Comparison of ENCODE assay signal across 8 cellular contexts in the genomic region with DNA sequence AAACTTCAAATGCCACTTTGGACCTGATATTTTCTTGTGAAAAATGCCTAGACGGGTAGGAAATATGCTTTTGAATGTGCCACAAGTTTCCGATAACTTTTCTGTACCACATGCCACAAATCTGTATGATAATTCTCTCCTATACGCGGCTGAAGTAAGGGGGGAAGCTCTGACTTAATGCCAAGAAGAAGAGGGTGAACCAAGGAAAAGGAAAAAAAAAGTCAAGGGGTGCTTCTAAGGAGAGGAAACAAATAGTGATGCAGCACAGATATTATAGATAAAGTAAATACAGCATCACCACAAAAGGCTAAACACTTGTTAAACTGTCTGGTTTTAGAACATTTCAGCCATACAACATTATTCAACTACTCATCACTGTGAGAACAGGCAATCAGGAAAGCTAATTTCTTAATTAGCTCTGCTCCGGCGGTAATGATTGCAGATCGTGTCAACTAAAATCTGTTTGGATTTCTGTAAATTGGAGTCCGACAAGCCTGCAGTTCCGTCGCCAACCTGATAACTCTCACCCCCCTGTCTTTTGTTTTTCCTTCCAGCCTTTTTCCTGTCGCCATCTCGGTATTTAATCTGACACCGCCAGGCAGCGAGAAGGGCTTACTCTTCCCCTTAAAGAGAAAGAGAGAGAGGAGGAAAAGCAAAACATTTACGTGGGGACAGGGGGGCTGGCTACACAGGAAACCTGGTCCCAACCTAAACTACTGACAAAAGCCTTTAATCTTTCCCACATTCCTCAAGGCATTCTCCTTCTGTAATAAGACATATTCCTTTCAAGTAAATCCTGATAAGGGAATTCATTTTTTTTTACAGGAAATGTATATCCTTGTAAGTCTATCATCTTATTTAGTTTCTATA.
DNase-seq lines count a peak whose midpoint lies in the region; ATAC-seq, FAIRE-seq and TF ChIP-seq lines count a peak whose summit lies in the region.

No MANE protein-coding gene starts in this region.

- H3K27ac Mint-ChIP-seq in activated CD4-positive, alpha-beta memory T cell treated with anti-CD3 and anti-CD28 coated beads, Interleukin-2, amount 10 ng/mL, durations not matched to agents 7 days and 5 days: no peak overlapping the region
- no peak overlapping the region for H3K27ac Mint-ChIP-seq in activated CD4-positive, alpha-beta memory T cell treated with anti-CD3 and anti-CD28 coated beads for 36 hours

- TF ChIP-seq EP300 in HepG2 (IDR thresholded peaks at IDR 0.05; ENCODE audit: low read depth in 2 of 2, low read length in 2 of 2) (no peak), HepG2 (CRISPR knock-in tag; IDR thresholded peaks at IDR 0.05; ENCODE audit: borderline replicate concordance) (no peak), upper lobe of left lung (IDR thresholded peaks at IDR 0.05) (no peak)

- H3K4me1 ChIP-seq in ascending aorta (peaks cover 11 to 64% of the 10 kb centered on the region in 2 donors), HepG2 (ENCODE audit: insufficient read depth, low read length) (no peaks in the 10 kb centered on the region), upper lobe of left lung (peaks cover 31 to 66% (median 54%) of the 10 kb centered on the region in 4 donors)

- POLR2A ChIA-PET in activated CD4-positive, alpha-beta memory T cell treated with anti-CD3 and anti-CD28 coated beads, Interleukin-2, amount 10 ng/mL, durations not matched to agents 7 days and 5 days (lab: Charles Lee): no interaction called here
- POLR2A ChIA-PET in activated CD4-positive, alpha-beta memory T cell treated with anti-CD3 and anti-CD28 coated beads for 36 hours (lab: Charles Lee): no interaction called here
- POLR2A ChIA-PET in HepG2 (lab: Yijun Ruan, JAX): no interaction called here

- H2AFZ ChIP-seq in HepG2 (ENCODE audit: low read length): no peak overlapping the region

- in situ Hi-C loops in HepG2 (cut with HindIII; ENCODE audit: extremely low pct_ligation_motif_present, low pct_unique_long_range_greater_than_20kb): no loop called here

- no peaks in the 10 kb centered on the region for H3K36me3 Mint-ChIP-seq in activated CD4-positive, alpha-beta memory T cell treated with anti-CD3 and anti-CD28 coated beads, Interleukin-2, amount 10 ng/mL, durations not matched to agents 7 days and 5 days (ENCODE audit: low read depth)
- H3K36me3 Mint-ChIP-seq in activated CD4-positive, alpha-beta memory T cell treated with anti-CD3 and anti-CD28 coated beads for 36 hours: no peaks in the 10 kb centered on the region

- peak overlapping the region; percentile 3 for H3K4me3 Mint-ChIP-seq in activated CD4-positive, alpha-beta memory T cell treated with anti-CD3 and anti-CD28 coated beads, Interleukin-2, amount 10 ng/mL, durations not matched to agents 7 days and 5 days
- no peak overlapping the region for H3K4me3 Mint-ChIP-seq in activated CD4-positive, alpha-beta memory T cell treated with anti-CD3 and anti-CD28 coated beads for 36 hours

- TF ChIP-seq RAD21 in HepG2 (CRISPR knock-in tag; IDR thresholded peaks at IDR 0.05): no peak

- FAIRE-seq in HepG2 (lab: Jason Lieb, UNC): no peak

- DNase-seq in activated CD4-positive, alpha-beta memory T cell treated with anti-CD3 and anti-CD28 coated beads, Interleukin-2, amount 10 ng/mL, durations not matched to agents 7 days and 5 days: no peak
- no peak for DNase-seq in activated CD4-positive, alpha-beta memory T cell treated with anti-CD3 and anti-CD28 coated beads for 36 hours
- DNase-seq in ascending aorta (ENCODE audit: low spot score in 2 of 2) (no peak), HepG2 (ENCODE audit: low spot score) (no peak), upper lobe of left lung (no peak), hypothalamus (lab: John Stamatoyannopoulos, UW) (no peak)

- TF ChIP-seq POLR2A in HepG2 (IDR thresholded peaks at IDR 0.05; ENCODE audit: insufficient read depth in 1 of 2, low read depth in 2 of 2, low read length in 2 of 2) (no peak), upper lobe of left lung (IDR thresholded peaks at IDR 0.05) (no peak)

- 13% methylated on average over 15 of the region's 15 CpGs for WGBS in HepG2 (ENCODE audit: low lambda C conversion rate)
- 27 to 30% methylated on average over 15 of the region's 15 CpGs for WGBS in upper lobe of left lung, 2 donors

- H3K9me3 ChIP-seq in ascending aorta (no peaks in the 10 kb centered on the region), HepG2 (ENCODE audit: low read length) (no peaks in the 10 kb centered on the region), upper lobe of left lung (no peaks in the 10 kb centered on the region)

- H3K4me3 ChIP-seq in ascending aorta (peak overlapping the region; percentile 38 to 60), HepG2 (replicated peaks in 1 of 3; ENCODE audit: insufficient read depth in 1 of 3, low read depth in 2 of 3, low read length in 3 of 3) (no peak overlapping the region), upper lobe of left lung (peak overlapping the region in 2 of 4 donors; percentile 2 to 8)

- H4K20me1 ChIP-seq in HepG2 (ENCODE audit: insufficient read depth, low read length): no peaks in the 10 kb centered on the region

- BruUV-seq in HepG2 (replicated peaks; lab: Mats Ljungman, UMichigan): no TSS peak

- H3K9me3 Mint-ChIP-seq in activated CD4-positive, alpha-beta memory T cell treated with anti-CD3 and anti-CD28 coated beads, Interleukin-2, amount 10 ng/mL, durations not matched to agents 7 days and 5 days: no peaks in the 10 kb centered on the region
- no peaks in the 10 kb centered on the region for H3K9me3 Mint-ChIP-seq in activated CD4-positive, alpha-beta memory T cell treated with anti-CD3 and anti-CD28 coated beads for 36 hours

- H3K27me3 ChIP-seq in ascending aorta: no peaks in the 10 kb centered on the region
- peaks cover 0 to 25% of the 10 kb centered on the region in 2 experiments; a peak in 2 of 5 replicates for H3K27me3 ChIP-seq in HepG2 (ENCODE audit: control insufficient read depth in 1 of 2, insufficient read depth in 2 of 2, low read length in 2 of 2)
- H3K27me3 ChIP-seq in upper lobe of left lung: no peaks in the 10 kb centered on the region

- no peak overlapping the region for H3K9ac ChIP-seq in HepG2 (ENCODE audit: insufficient read depth, low read depth, low read length)

- peak in 1 of 3 experiments; percentile 12 for TF ChIP-seq CTCF in ascending aorta (IDR thresholded peaks at IDR 0.05)
- no peak for TF ChIP-seq CTCF in HepG2 (CRISPR knock-in tag; IDR thresholded peaks at IDR 0.05)
- peak in 1 of 6 experiments; percentile 17 for TF ChIP-seq CTCF in upper lobe of left lung (IDR thresholded peaks at IDR 0.05)

- ATAC-seq in HepG2: peak; percentile 48; the same call in 2 of the 3 replicates
- ATAC-seq in upper lobe of left lung (ENCODE audit: low FRiP score in 2 of 2): no peak
- no peak for ATAC-seq in HG03175 (IDR thresholded peaks at IDR 0.05; ENCODE audit: unreplicated experiment)
- no peak for ATAC-seq in GM19035 (IDR thresholded peaks at IDR 0.05; ENCODE audit: unreplicated experiment)

- no peaks in the 10 kb centered on the region for H3K79me2 ChIP-seq in HepG2 (ENCODE audit: insufficient read depth, low read length)

- CTCF ChIA-PET in activated CD4-positive, alpha-beta memory T cell treated with anti-CD3 and anti-CD28 coated beads, Interleukin-2, amount 10 ng/mL, durations not matched to agents 7 days and 5 days (lab: Charles Lee): no interaction called here
- CTCF ChIA-PET in activated CD4-positive, alpha-beta memory T cell treated with anti-CD3 and anti-CD28 coated beads for 36 hours (lab: Charles Lee): no interaction called here
- CTCF ChIA-PET in HepG2 (lab: Yijun Ruan, JAX; ENCODE audit: low intra/inter-chr PET ratio, low total read pairs): no interaction called here

- no peaks in the 10 kb centered on the region for H3K27me3 Mint-ChIP-seq in activated CD4-positive, alpha-beta memory T cell treated with anti-CD3 and anti-CD28 coated beads, Interleukin-2, amount 10 ng/mL, durations not matched to agents 7 days and 5 days
- peaks cover 13% of the 10 kb centered on the region for H3K27me3 Mint-ChIP-seq in activated CD4-positive, alpha-beta memory T cell treated with anti-CD3 and anti-CD28 coated beads for 36 hours

- H3K36me3 ChIP-seq in ascending aorta (no peaks in the 10 kb centered on the region), HepG2 (replicated peaks in 1 of 2; ENCODE audit: control insufficient read depth in 1 of 2, insufficient read depth in 2 of 2, low read length in 2 of 2) (no peaks in the 10 kb centered on the region), upper lobe of left lung (no peaks in the 10 kb centered on the region)

- peaks cover 54% of the 10 kb centered on the region for H3K4me1 Mint-ChIP-seq in activated CD4-positive, alpha-beta memory T cell treated with anti-CD3 and anti-CD28 coated beads, Interleukin-2, amount 10 ng/mL, durations not matched to agents 7 days and 5 days
- peaks cover 42% of the 10 kb centered on the region for H3K4me1 Mint-ChIP-seq in activated CD4-positive, alpha-beta memory T cell treated with anti-CD3 and anti-CD28 coated beads for 36 hours (ENCODE audit: low read depth)

- H3K4me2 ChIP-seq in HepG2 (ENCODE audit: low read depth, low read length): no peak overlapping the region

- intact Hi-C loops in activated CD4-positive, alpha-beta memory T cell treated with anti-CD3 and anti-CD28 coated beads for 36 hours (cut with micrococcal nuclease): no loop called here
- intact Hi-C loops in ascending aorta (cut with DNase I): loop anchor here (1.0 to 10.0 kb wide), 3 partner anchors 120 to 968 kb away; a partner anchor contains a TSS
- intact Hi-C loops in HepG2 (cut with micrococcal nuclease; ENCODE audit: unreplicated experiment): no loop called here

- H3K27ac ChIP-seq in ascending aorta (peak overlapping the region; percentile 55 to 63), HepG2 (ENCODE audit: extremely low read length, insufficient read depth, low read length) (no peak overlapping the region), upper lobe of left lung (peak overlapping the region; percentile 40 to 85 (median 69))

TF ChIP-seq in HepG2, 621 proteins besides CTCF, POLR2A, EP300 and RAD21 (continues in another document):
- TF ChIP-seq DMAP1 (CRISPR knock-in tag; IDR thresholded peaks at IDR 0.05): no peak
- no peak for TF ChIP-seq ZNF354B (CRISPR knock-in tag; IDR thresholded peaks at IDR 0.05)
- no peak for TF ChIP-seq WIZ (CRISPR knock-in tag; IDR thresholded peaks at IDR 0.05)
- TF ChIP-seq ZNF33B (CRISPR knock-in tag; IDR thresholded peaks at IDR 0.05): no peak
- TF ChIP-seq, protein P1, sequence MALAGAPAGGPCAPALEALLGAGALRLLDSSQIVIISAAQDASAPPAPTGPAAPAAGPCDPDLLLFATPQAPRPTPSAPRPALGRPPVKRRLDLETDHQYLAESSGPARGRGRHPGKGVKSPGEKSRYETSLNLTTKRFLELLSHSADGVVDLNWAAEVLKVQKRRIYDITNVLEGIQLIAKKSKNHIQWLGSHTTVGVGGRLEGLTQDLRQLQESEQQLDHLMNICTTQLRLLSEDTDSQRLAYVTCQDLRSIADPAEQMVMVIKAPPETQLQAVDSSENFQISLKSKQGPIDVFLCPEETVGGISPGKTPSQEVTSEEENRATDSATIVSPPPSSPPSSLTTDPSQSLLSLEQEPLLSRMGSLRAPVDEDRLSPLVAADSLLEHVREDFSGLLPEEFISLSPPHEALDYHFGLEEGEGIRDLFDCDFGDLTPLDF (CRISPR knock-in tag; IDR thresholded peaks at IDR 0.05): no peak
- no peak for TF ChIP-seq U2AF2 (IDR thresholded peaks at IDR 0.05; ENCODE audit: low read depth, low read length)

Comparison
In these comparisons a context has a peak if more than half of its experiments do, and no peak if none do; other contexts are left out.
1. H3K4me3 ChIP-seq: peak in ascending aorta (2 of 2); none in HepG2 (0 of 3).